Comparison of ENCODE assay signal across 9 cellular contexts in genomic region chr17:17204041-17204591, GRCh38. TPM values are rescaled to one million over a fixed set of nuclear protein-coding genes. Genes with fewer than 3 reads are reported as not detected.
DNase-seq lines count a peak whose midpoint lies in the region; ATAC-seq and TF ChIP-seq lines count a peak whose summit lies in the region.
"Had no signal": no experiment of that assay in that cellular context is flagged by ENCODE, and none has a peak within 500 bp of the region (broad histone marks: within the 10 kb centered on the region; RNA-seq: fewer than 3 reads in every experiment).

No MANE protein-coding gene starts in this region.

- peaks cover 4 to 41% of the 10 kb centered on the region in 2 experiments for H3K36me3 ChIP-seq in HEK293 (ENCODE audit: control insufficient read depth in 2 of 2, insufficient read depth in 1 of 2, low read length in 2 of 2)
- H3K36me3 ChIP-seq in sigmoid colon: peaks cover 0 to 8% (median 2%) of the 10 kb centered on the region in 4 donors
- H3K36me3 ChIP-seq: cardiac muscle cell had no signal

- POLR2A ChIA-PET in HEK293 (lab: Yijun Ruan, JAX): interaction anchor here (0.6 kb wide), 1 partner anchor 179 kb away, joined by 4 read pairs; no protein-coding TSS in a partner anchor

- no peaks in the 10 kb centered on the region for H3K27me3 ChIP-seq in sigmoid colon
- H3K27me3 ChIP-seq: cardiac muscle cell had no signal

- TF ChIP-seq POLR2A in sigmoid colon (IDR thresholded peaks at IDR 0.05): no peak

- H3K4me3 Mint-ChIP-seq in T-helper 2 cell treated with Interferon-gamma antibody and Interleukin-4, amounts not matched to agents 5 μg/mL and 100 μg/mL, for 36 hours: peak overlapping the region; percentile 85

- peak overlapping the region; percentile 71 for H3K27ac Mint-ChIP-seq in T-helper 2 cell treated with Interferon-gamma antibody and Interleukin-4, amounts not matched to agents 5 μg/mL and 100 μg/mL, for 36 hours

- TF ChIP-seq CTCF in HEK293 (tag by site-specific recombination; IDR thresholded peaks at IDR 0.05) (no peak), sigmoid colon (IDR thresholded peaks at IDR 0.05) (no peak)

- no peaks in the 10 kb centered on the region for H3K9me3 Mint-ChIP-seq in T-helper 2 cell treated with Interferon-gamma antibody and Interleukin-4, amounts not matched to agents 5 μg/mL and 100 μg/mL, for 36 hours

- intact Hi-C loops in head of caudate nucleus (cut with DNase I): no loop called here
- intact Hi-C loops in sigmoid colon (cut with DNase I): loop anchor here (5.0 kb wide), 1 partner anchor 52 kb away; no protein-coding TSS in a partner anchor

- no peak for TF ChIP-seq EP300 in sigmoid colon (IDR thresholded peaks at IDR 0.05)

- H3K4me3 ChIP-seq in HEK293 (ENCODE audit: low read depth, low read length) (no peak overlapping the region), sigmoid colon (peak overlapping the region in 3 of 4 donors; percentile 47 to 68 (median 59))
- H3K4me3 ChIP-seq: cardiac muscle cell had no signal

- H3K27ac ChIP-seq in HEK293 (ENCODE audit: extremely low read depth, low read depth, low read length) (no peak overlapping the region), sigmoid colon (peak overlapping the region; percentile 86 to 98 (median 94))
- H3K27ac ChIP-seq: cardiac muscle cell had no signal

- H3K4me1 ChIP-seq in HEK293 (ENCODE audit: control insufficient read depth, insufficient read depth, low read length) (peaks cover 5% of the 10 kb centered on the region), sigmoid colon (peaks cover 0 to 82% (median 81%) of the 10 kb centered on the region in 4 donors)

- no peaks in the 10 kb centered on the region for H3K9me3 ChIP-seq in HEK293 (ENCODE audit: control insufficient read depth, insufficient read depth, low read depth, low read length)
- H3K9me3 ChIP-seq in sigmoid colon: no peaks in the 10 kb centered on the region

- peaks cover 14% of the 10 kb centered on the region for H3K36me3 Mint-ChIP-seq in T-helper 2 cell treated with Interferon-gamma antibody and Interleukin-4, amounts not matched to agents 5 μg/mL and 100 μg/mL, for 36 hours (ENCODE audit: low read depth)

- 75 to 88% methylated on average over 15 of the region's 15 CpGs for WGBS in sigmoid colon, 2 donors

- no peak for DNase-seq in T-helper 2 cell treated with Interferon-gamma antibody and Interleukin-4, amounts not matched to agents 5 μg/mL and 100 μg/mL, for 36 hours (ENCODE audit: low spot score)
- DNase-seq in head of caudate nucleus (peak in 41 of 42 donors; percentile 43 to 86 (median 71)), sigmoid colon (peak; percentile 92), NCI-H2081 (lab: John Stamatoyannopoulos, UW) (no peak), iPS-NIHi7 (ENCODE audit: extremely low spot score) (no peak), NCI-H2227 treated with DMSO at 0.1 percent for 48 hours (lab: John Stamatoyannopoulos, UW) (no peak)

- ATAC-seq in HG03354 (IDR thresholded peaks at IDR 0.05; ENCODE audit: poor library complexity, severe bottlenecking, unreplicated experiment): no peak

- CTCF ChIA-PET in HEK293 (lab: Yijun Ruan, JAX): interaction anchor here (0.6 to 1.2 kb wide), 2 partner anchors 62 to 154 kb away, joined by 3 to 4 read pairs; no protein-coding TSS in a partner anchor

- peaks cover 13% of the 10 kb centered on the region for H3K4me1 Mint-ChIP-seq in T-helper 2 cell treated with Interferon-gamma antibody and Interleukin-4, amounts not matched to agents 5 μg/mL and 100 μg/mL, for 36 hours (ENCODE audit: low read depth)

- no peaks in the 10 kb centered on the region for H3K27me3 Mint-ChIP-seq in T-helper 2 cell treated with Interferon-gamma antibody and Interleukin-4, amounts not matched to agents 5 μg/mL and 100 μg/mL, for 36 hours (ENCODE audit: low read depth)

TF ChIP-seq in HEK293, 187 proteins besides CTCF, POLR2A, EP300 and RAD21:
- TF ChIP-seq HIC1 (tag by site-specific recombination; IDR thresholded peaks at IDR 0.05): peak; percentile 59; the same call in 1 of the 2 replicates
- no peak for TF ChIP-seq INSM2 (tag by site-specific recombination; IDR thresholded peaks at IDR 0.05)
- TF ChIP-seq ZFHX2 (tag by site-specific recombination; conservative IDR thresholded peaks at IDR 0.05): peak; percentile 37; the same call in 1 of the 2 replicates
- no peak for TF ChIP-seq MEIS1 (CRISPR knock-in tag; IDR thresholded peaks at IDR 0.05; ENCODE audit: borderline replicate concordance)
- peak; percentile 29; the same call in 1 of the 2 replicates for TF ChIP-seq EGR2 (tag by site-specific recombination; IDR thresholded peaks at IDR 0.05; ENCODE audit: low read depth)
- no peak for TF ChIP-seq ZNF266 (tag by site-specific recombination; IDR thresholded peaks at IDR 0.05; ENCODE audit: low read depth)
- no peak for TF ChIP-seq ZNF221 (tag by site-specific recombination; IDR thresholded peaks at IDR 0.05; ENCODE audit: borderline replicate concordance)
- TF ChIP-seq BCL11B (tag by site-specific recombination; IDR thresholded peaks at IDR 0.05; ENCODE audit: low read depth): no peak
- no peak for TF ChIP-seq ZNF114 (tag by site-specific recombination; IDR thresholded peaks at IDR 0.05)
- TF ChIP-seq ZNF843 (tag by site-specific recombination; IDR thresholded peaks at IDR 0.05): no peak

RNA-seq across cellular contexts. Expression of gene PLD6, which starts 2.0 kb away (rescaled TPM):
- 10 to 100 TPM in 2 of 4 donors, 1 to 10 TPM in 2; 7.7 to 15.3 (median 10.2) TPM for total RNA-seq in sigmoid colon
- polyA plus RNA-seq in sigmoid colon: 1 to 10 TPM in 2 of 3 donors, not detected in 1; 1.2 to 2.8 TPM

RNA-seq across cellular contexts. Expression of gene FLCN, which starts 32.9 kb away (rescaled TPM):
- total RNA-seq in sigmoid colon: 100 to 1,000 TPM in 2 of 4 donors, 10 to 100 TPM in 2; 41.5 to 122 (median 78.7) TPM
- polyA plus RNA-seq in sigmoid colon: 10 to 100 TPM; 10.8 to 28.6 (median 13.4) TPM

Comparison
In these comparisons a context has a peak if more than half of its experiments do, and no peak if none do; other contexts are left out.
1. DNase-seq: peak in head of caudate nucleus (41 of 42) and sigmoid colon (single experiment); none in T-helper 2 cell treated with Interferon-gamma antibody and Interleukin-4, amounts not matched to agents 5 μg/mL and 100 μg/mL, for 36 hours (single experiment), NCI-H2081 (0 of 2), iPS-NIHi7 (single experiment) and NCI-H2227 treated with DMSO at 0.1 percent for 48 hours (single experiment).